In the genomic region with DNA sequence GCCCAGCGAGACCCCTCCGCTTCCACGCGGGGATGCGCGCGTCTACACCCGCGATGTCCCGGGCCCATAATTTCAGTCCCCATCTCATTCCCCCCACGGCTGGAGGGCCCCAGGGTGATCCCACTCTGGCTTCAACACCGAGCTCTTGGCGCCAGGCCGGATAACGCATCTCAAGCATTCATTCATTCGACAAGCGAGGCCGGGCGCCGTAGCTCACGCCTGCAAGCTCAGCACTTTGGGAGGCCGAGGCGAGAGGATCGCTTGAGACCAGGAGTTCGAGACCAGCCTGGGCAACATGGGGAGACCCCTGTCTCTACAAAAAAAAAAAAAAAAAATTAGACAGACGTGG, we compare ENCODE assay signal across 8 cellular contexts. TPM values are rescaled to one million over a fixed set of nuclear protein-coding genes. Genes with fewer than 3 reads are reported as not detected.
DNase-seq lines count a peak whose midpoint lies in the region; ATAC-seq and TF ChIP-seq lines count a peak whose summit lies in the region.

No MANE protein-coding gene starts in this region.

- no peak for TF ChIP-seq EP300 in esophagus muscularis mucosa (IDR thresholded peaks at IDR 0.05)

- peaks cover 42% of the 10 kb centered on the region for H3K4me1 ChIP-seq in OCI-LY7 (ENCODE audit: insufficient read depth, low read length, poor library complexity, severe bottlenecking)
- H3K4me1 ChIP-seq in esophagus muscularis mucosa: peaks cover 9 to 18% (median 17%) of the 10 kb centered on the region in 4 donors

- 32% methylated on average over 15 of the region's 26 CpGs for WGBS in esophagus muscularis mucosa

- POLR2A ChIA-PET in OCI-LY7 (lab: Charles Lee): interaction anchor here (0.6 to 1.5 kb wide), 4 partner anchors 9 to 501 kb away, joined by 3 to 9 read pairs (median 4); a partner anchor contains a TSS

- H3K4me3 ChIP-seq in OCI-LY7 (ENCODE audit: low read depth, low read length, poor library complexity, severe bottlenecking) (peak overlapping the region; percentile 65), esophagus muscularis mucosa (peak overlapping the region; percentile 53 to 57 (median 56))

- H3K9me2 ChIP-seq in OCI-LY7 (ENCODE audit: insufficient read depth, low read length): no peaks in the 10 kb centered on the region

- H3K27me3 ChIP-seq in esophagus muscularis mucosa: no peaks in the 10 kb centered on the region

- BruUV-seq in OCI-LY7 (replicated peaks; lab: Mats Ljungman, UMichigan): no TSS peak

- CTCF ChIA-PET in OCI-LY7 (lab: Charles Lee; ENCODE audit: unreplicated experiment): interaction anchor here (0.7 kb wide), 1 partner anchor 20 kb away, joined by 5 read pairs; no protein-coding TSS in a partner anchor

- peak overlapping the region; percentile 56 for H3K27ac ChIP-seq in OCI-LY7 (ENCODE audit: low read depth, low read length, poor library complexity, severe bottlenecking)
- peak overlapping the region; percentile 66 to 83 (median 75) for H3K27ac ChIP-seq in esophagus muscularis mucosa (replicated peaks in 1 of 4)

- H4K20me1 ChIP-seq in OCI-LY7 (ENCODE audit: insufficient read depth, low read length): no peaks in the 10 kb centered on the region

- peak; percentile 43 for DNase-seq in GF-D8 (lab: John Stamatoyannopoulos, UW)
- DNase-seq in OCI-LY7 (ENCODE audit: low spot score): no peak
- no peak for DNase-seq in esophagus muscularis mucosa (ENCODE audit: extremely low spot score)
- DNase-seq in posterior cingulate gyrus: peak in 6 of 10 donors; percentile 24 to 89 (median 70)
- DNase-seq in AML-193 (lab: John Stamatoyannopoulos, UW): no peak
- DNase-seq in NCI-H1930 (lab: John Stamatoyannopoulos, UW): no peak

- TF ChIP-seq CTCF in OCI-LY7 (conservative IDR thresholded peaks at IDR 0.05; ENCODE audit: low read length): no peak
- no peak for TF ChIP-seq CTCF in esophagus muscularis mucosa (IDR thresholded peaks at IDR 0.05)

- intact Hi-C loops in OCI-LY7 (cut with micrococcal nuclease; ENCODE audit: unreplicated experiment): no loop called here
- intact Hi-C loops in esophagus muscularis mucosa (cut with DNase I): no loop called here
- intact Hi-C loops in posterior cingulate gyrus (cut with DNase I): loop anchor here (5.0 kb wide), 1 partner anchor 69 kb away; no protein-coding TSS in a partner anchor

- no peaks in the 10 kb centered on the region for H3K9me3 ChIP-seq in OCI-LY7 (ENCODE audit: low read length)
- no peaks in the 10 kb centered on the region for H3K9me3 ChIP-seq in esophagus muscularis mucosa

- H3K36me3 ChIP-seq in OCI-LY7 (ENCODE audit: insufficient read depth, low read length) (peaks cover 9% of the 10 kb centered on the region), esophagus muscularis mucosa (peaks cover 0 to 20% (median 15%) of the 10 kb centered on the region in 4 donors)

- no peaks in the 10 kb centered on the region for H3K79me2 ChIP-seq in OCI-LY7 (ENCODE audit: insufficient read depth, low read depth, low read length)

- no peak for ATAC-seq in GM18517 (IDR thresholded peaks at IDR 0.05; ENCODE audit: unreplicated experiment)
- ATAC-seq in HG02938 (IDR thresholded peaks at IDR 0.05; ENCODE audit: unreplicated experiment): no peak

- no peak for TF ChIP-seq POLR2A in esophagus muscularis mucosa (IDR thresholded peaks at IDR 0.05; ENCODE audit: low read depth)

- peak overlapping the region; percentile 93 for H2AFZ ChIP-seq in OCI-LY7 (ENCODE audit: low read length)

- peak overlapping the region; percentile 84 for H3K4me2 ChIP-seq in OCI-LY7 (ENCODE audit: low read length)

RNA-seq across cellular contexts. Expression of a gene that starts 5.9 kb away (rescaled TPM):
- total RNA-seq in OCI-LY7 (2014; rRNA removed; shearing (Covaris generic)): 7.3 and 8.4 TPM in 2 replicates
- total RNA-seq in OCI-LY7 (2022) (8.3 and 10.1 TPM in 2 replicates), esophagus muscularis mucosa (not detected)

RNA-seq across cellular contexts. Expression of a gene that starts 9.6 kb away (rescaled TPM):
- 77.1 and 85.8 TPM in 2 replicates for total RNA-seq in OCI-LY7 (2014; rRNA removed; shearing (Covaris generic))
- total RNA-seq in OCI-LY7 (2022) (88.3 and 116 TPM in 2 replicates), esophagus muscularis mucosa (10 to 100 TPM; 22.7 to 39.3 (median 29.1) TPM)

RNA-seq across cellular contexts. Expression of a gene that starts 10.5 kb away (rescaled TPM):
- 21.9 and 32.9 TPM in 2 replicates for total RNA-seq in OCI-LY7 (2014; rRNA removed; shearing (Covaris generic))
- total RNA-seq in OCI-LY7 (2022) (28.5 and 30.9 TPM in 2 replicates), esophagus muscularis mucosa (10 to 100 TPM; 17.4 to 34.9 (median 26.1) TPM)

RNA-seq across cellular contexts. Expression of a gene that starts 14.9 kb away (rescaled TPM):
- 8.8 and 11.9 TPM in 2 replicates for total RNA-seq in OCI-LY7 (2014; rRNA removed; shearing (Covaris generic))
- total RNA-seq in OCI-LY7 (2022) (31.1 and 43.3 TPM in 2 replicates), esophagus muscularis mucosa (10 to 100 TPM in 1 of 4 donors, 1 to 10 TPM in 3; 4.9 to 11.3 (median 8.5) TPM)

RNA-seq across cellular contexts. Expression of a gene that starts 23.1 kb away (rescaled TPM):
- 255 and 287 TPM in 2 replicates for total RNA-seq in OCI-LY7 (2014; rRNA removed; shearing (Covaris generic))
- total RNA-seq in OCI-LY7 (2022) (256 TPM in 2 replicates), esophagus muscularis mucosa (100 to 1,000 TPM; 220 to 344 (median 305) TPM)

Comparison
In these comparisons a context has a peak if more than half of its experiments do, and no peak if none do; other contexts are left out.
1. DNase-seq: peak in GF-D8 (single experiment) and posterior cingulate gyrus (6 of 10); none in OCI-LY7 (single experiment), esophagus muscularis mucosa (single experiment), AML-193 (0 of 2) and NCI-H1930 (0 of 2).
2. RNA of a gene that starts 5.9 kb away (total RNA-seq): 7.3 to 10.1 TPM in OCI-LY7; not detected in esophagus muscularis mucosa; every median in the first group is over 4 times any median in the second.